In the genomic region with DNA sequence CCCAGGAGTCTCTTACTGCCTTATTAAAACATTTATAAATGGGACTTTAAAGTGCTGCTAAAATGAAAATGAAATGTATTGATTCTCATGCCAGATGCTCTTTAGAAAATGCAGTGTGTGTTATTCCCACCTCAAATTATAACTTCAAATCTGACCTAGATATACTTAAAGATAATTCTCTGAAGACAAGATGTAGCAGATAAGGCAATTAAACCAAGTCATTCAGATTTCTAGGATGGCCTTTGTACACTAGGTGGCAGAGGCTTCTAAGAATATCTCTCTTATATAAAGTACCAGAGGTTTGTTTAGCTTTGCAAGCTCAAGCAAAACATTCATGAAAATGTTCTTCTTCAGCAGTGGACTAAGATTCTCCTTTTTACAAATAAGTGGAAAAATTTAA, we compare ENCODE assay signal across 1 cellular context.
TF ChIP-seq lines count a peak whose summit lies in the region.

No MANE protein-coding gene starts in this region.

TF ChIP-seq in GM12878, 131 proteins besides CTCF, POLR2A, EP300 and RAD21 (continued from another document):
- TF ChIP-seq, protein P1, sequence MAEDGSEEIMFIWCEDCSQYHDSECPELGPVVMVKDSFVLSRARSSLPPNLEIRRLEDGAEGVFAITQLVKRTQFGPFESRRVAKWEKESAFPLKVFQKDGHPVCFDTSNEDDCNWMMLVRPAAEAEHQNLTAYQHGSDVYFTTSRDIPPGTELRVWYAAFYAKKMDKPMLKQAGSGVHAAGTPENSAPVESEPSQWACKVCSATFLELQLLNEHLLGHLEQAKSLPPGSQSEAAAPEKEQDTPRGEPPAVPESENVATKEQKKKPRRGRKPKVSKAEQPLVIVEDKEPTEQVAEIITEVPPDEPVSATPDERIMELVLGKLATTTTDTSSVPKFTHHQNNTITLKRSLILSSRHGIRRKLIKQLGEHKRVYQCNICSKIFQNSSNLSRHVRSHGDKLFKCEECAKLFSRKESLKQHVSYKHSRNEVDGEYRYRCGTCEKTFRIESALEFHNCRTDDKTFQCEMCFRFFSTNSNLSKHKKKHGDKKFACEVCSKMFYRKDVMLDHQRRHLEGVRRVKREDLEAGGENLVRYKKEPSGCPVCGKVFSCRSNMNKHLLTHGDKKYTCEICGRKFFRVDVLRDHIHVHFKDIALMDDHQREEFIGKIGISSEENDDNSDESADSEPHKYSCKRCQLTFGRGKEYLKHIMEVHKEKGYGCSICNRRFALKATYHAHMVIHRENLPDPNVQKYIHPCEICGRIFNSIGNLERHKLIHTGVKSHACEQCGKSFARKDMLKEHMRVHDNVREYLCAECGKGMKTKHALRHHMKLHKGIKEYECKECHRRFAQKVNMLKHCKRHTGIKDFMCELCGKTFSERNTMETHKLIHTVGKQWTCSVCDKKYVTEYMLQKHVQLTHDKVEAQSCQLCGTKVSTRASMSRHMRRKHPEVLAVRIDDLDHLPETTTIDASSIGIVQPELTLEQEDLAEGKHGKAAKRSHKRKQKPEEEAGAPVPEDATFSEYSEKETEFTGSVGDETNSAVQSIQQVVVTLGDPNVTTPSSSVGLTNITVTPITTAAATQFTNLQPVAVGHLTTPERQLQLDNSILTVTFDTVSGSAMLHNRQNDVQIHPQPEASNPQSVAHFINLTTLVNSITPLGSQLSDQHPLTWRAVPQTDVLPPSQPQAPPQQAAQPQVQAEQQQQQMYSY (CRISPR knock-in tag; IDR thresholded peaks at IDR 0.05): no peak
- no peak for TF ChIP-seq FOXK2 (IDR thresholded peaks at IDR 0.05)
